In genomic region chr20:38919683-38920082, GRCh38 we compare ENCODE assay signal across 24 cellular contexts.
"Had no signal": no experiment of that assay in that cellular context is flagged by ENCODE, and none has a peak within 500 bp of the region (broad histone marks: within the 10 kb centered on the region; RNA-seq: fewer than 3 reads in every experiment).

No MANE protein-coding gene starts in this region.

- H3K9me3 ChIP-seq: esophagus squamous epithelium, gastroesophageal sphincter had no signal

- H3K4me3 ChIP-seq: esophagus squamous epithelium, gastroesophageal sphincter had no signal

- DNase-seq: activated CD4-positive, alpha-beta memory T cell treated with anti-CD3 and anti-CD28 coated beads for 36 hours; activated CD4-positive, alpha-beta T cell treated with anti-CD3 and anti-CD28 coated beads for 36 hours; activated CD4-positive, alpha-beta T cell treated with anti-CD3 and anti-CD28 coated beads, Interleukin-2, amount 10 ng/mL, durations not matched to agents 24 days and 14 days; activated CD4-positive, CD25-positive, alpha-beta regulatory T cell; activated CD4-positive, CD25-positive, alpha-beta regulatory T cell treated with anti-CD3 and anti-CD28 coated beads, Interleukin-2, amount 50 U/mL, for 72 hours; activated CD8-positive, alpha-beta memory T cell treated with anti-CD3 and anti-CD28 coated beads, Interleukin-2, amount 10 ng/mL, durations not matched to agents 7 days and 5 days; activated CD8-positive, alpha-beta memory T cell treated with anti-CD3 and anti-CD28 coated beads, Interleukin-2, amount 50 U/mL, for 4 hours; activated CD8-positive, alpha-beta T cell treated with anti-CD3 and anti-CD28 coated beads, Interleukin-2, amount 10 ng/mL, durations not matched to agents 7 days and 5 days; activated effector memory CD4-positive, alpha-beta T cell treated with Interleukin-2 at 50 U/mL for 16 hours; activated gamma-delta T cell treated with Interleukin-2 at 50 U/mL for 16 hours; activated naive CD4-positive, alpha-beta T cell treated with anti-CD3 and anti-CD28 coated beads, Interleukin-2, amount 50 U/mL, for 16 hours; activated naive CD4-positive, alpha-beta T cell treated with Interleukin-2 at 50 U/mL for 16 hours; activated T-cell treated with anti-CD3 and anti-CD28 coated beads, Interleukin-2, amount 50 U/mL, for 1 hour; amniotic stem cell; brain microvascular endothelial cell; cortex of kidney; dermis blood vessel endothelial cell; effector CD4-positive, alpha-beta T cell; esophagus squamous epithelium; foreskin melanocyte; T-helper 2 cell had no signal

- H3K27ac ChIP-seq: brain microvascular endothelial cell, epithelial cell of prostate, esophagus squamous epithelium, gastroesophageal sphincter had no signal

- ATAC-seq: activated CD4-positive, alpha-beta T cell treated with anti-CD3 and anti-CD28 coated beads for 36 hours; activated CD8-positive, alpha-beta memory T cell treated with anti-CD3 and anti-CD28 coated beads, Interleukin-2, amount 10 ng/mL, durations not matched to agents 7 days and 5 days; activated CD8-positive, alpha-beta T cell treated with anti-CD3 and anti-CD28 coated beads, Interleukin-2, amount 10 ng/mL, durations not matched to agents 7 days and 5 days; activated T-helper 17 cell treated with anti-CD3 and anti-CD28 coated beads, Interleukin-2, amount 50 U/mL, for 72 hours; gastroesophageal sphincter had no signal

- H3K36me3 ChIP-seq: brain microvascular endothelial cell, gastroesophageal sphincter had no signal
